8 cellular contexts compared by ENCODE assay signal in genomic region chr17:48908853-48909394, GRCh38.
DNase-seq lines count a peak whose midpoint lies in the region; ATAC-seq lines count a peak whose summit lies in the region.

No MANE protein-coding gene starts in this region.

- ATAC-seq in HG03442 (IDR thresholded peaks at IDR 0.05; ENCODE audit: unreplicated experiment) (peak; percentile 20), memory B cell (ENCODE audit: low read depth) (peak; percentile 35)

- no peaks in the 10 kb centered on the region for H3K27me3 Mint-ChIP-seq in memory B cell

- peak overlapping the region; percentile 98 for H3K4me3 Mint-ChIP-seq in memory B cell

- peaks cover 44% of the 10 kb centered on the region for H3K4me1 Mint-ChIP-seq in memory B cell

- H3K9me3 Mint-ChIP-seq in memory B cell = no peaks in the 10 kb centered on the region

- DNase-seq in AG08395 (ENCODE audit: low spot score) (peak; percentile 70), GM19238 (ENCODE audit: insufficient read length, low spot score) (peak; percentile 85), NCI-H774 (lab: John Stamatoyannopoulos, UW) (peak; percentile 79), memory B cell (ENCODE audit: low spot score in 2 of 2) (peak; percentile 49 to 51)
- peak; percentile 74 for DNase-seq in activated CD8-positive, alpha-beta memory T cell treated with anti-CD3 and anti-CD28 coated beads for 1 hour (ENCODE audit: extremely low read depth in 1 of 2, low read depth in 1 of 2)
- peak; percentile 83 for DNase-seq in effector CD8-positive, alpha-beta T cell (lab: John Stamatoyannopoulos, UW)
- DNase-seq in stimulated activated CD8-positive, alpha-beta memory T cell treated with anti-CD3 and anti-CD28 coated beads, Interleukin-12 subunit alpha, Interleukin-12 subunit beta, amount 100 ng/mL, for 24 hours (ENCODE audit: extremely low read depth) = peak; percentile 84

- peak overlapping the region; percentile 94 for H3K27ac Mint-ChIP-seq in memory B cell

- peaks cover 11% of the 10 kb centered on the region for H3K36me3 Mint-ChIP-seq in memory B cell

Comparison
In these comparisons a context has a peak if more than half of its experiments do, and no peak if none do; other contexts are left out.
1. Peak in every context shown above with its lines: DNase-seq and ATAC-seq.